ENCODE assay signal across 7 cellular contexts in genomic region chr18:63119647-63120046, GRCh38.
DNase-seq lines count a peak whose midpoint lies in the region; TF ChIP-seq lines count a peak whose summit lies in the region.

No MANE protein-coding gene starts in this region.

- no peak overlapping the region for H3K27ac Mint-ChIP-seq in mesothelial cell of epicardium
- H3K27ac Mint-ChIP-seq in activated T-helper 1 cell treated with anti-CD3 and anti-CD28 coated beads, Interleukin-12 subunit alpha, Interleukin-12 subunit beta, Interleukin-2, Interleukin-4 antibody, amounts not matched to agents 30 ng/mL and 10 ng/mL and 1 ng/mL, durations not matched to agents 14 hours and 24 hours and 36 hours, result no peak overlapping the region

- H3K9me3 ChIP-seq in ovary, result no peaks in the 10 kb centered on the region

- no peaks in the 10 kb centered on the region for H3K27me3 ChIP-seq in HL-60 (ENCODE audit: insufficient read depth, poor library complexity, severe bottlenecking)
- no peaks in the 10 kb centered on the region for H3K27me3 ChIP-seq in ovary

- no peaks in the 10 kb centered on the region for H3K36me3 Mint-ChIP-seq in mesothelial cell of epicardium
- H3K36me3 Mint-ChIP-seq in activated T-helper 1 cell treated with anti-CD3 and anti-CD28 coated beads, Interleukin-12 subunit alpha, Interleukin-12 subunit beta, Interleukin-2, Interleukin-4 antibody, amounts not matched to agents 30 ng/mL and 10 ng/mL and 1 ng/mL, durations not matched to agents 14 hours and 24 hours and 36 hours (ENCODE audit: low read depth), result peaks cover 8% of the 10 kb centered on the region

- no peaks in the 10 kb centered on the region for H3K36me3 ChIP-seq in ovary

- intact Hi-C loops in ovary (cut with DNase I), result loop anchor here in 3 of 4 donors (10.0 kb wide), 2 partner anchors 305 to 315 kb away; partner anchors contain the start of gene VPS4B (in 1 of the 3)
- intact Hi-C loops in activated T-helper 1 cell treated with anti-CD3 and anti-CD28 coated beads, Interleukin-12 subunit alpha, Interleukin-12 subunit beta, Interleukin-2, Interleukin-4 antibody, amounts not matched to agents 30 ng/mL and 10 ng/mL and 1 ng/mL, durations not matched to agents 14 hours and 24 hours and 36 hours (cut with micrococcal nuclease), result loop anchor here (1.0 kb wide), 1 partner anchor 204 kb away; no protein-coding TSS in a partner anchor

- no peak overlapping the region for H3K4me3 Mint-ChIP-seq in mesothelial cell of epicardium
- no peak overlapping the region for H3K4me3 Mint-ChIP-seq in activated T-helper 1 cell treated with anti-CD3 and anti-CD28 coated beads, Interleukin-12 subunit alpha, Interleukin-12 subunit beta, Interleukin-2, Interleukin-4 antibody, amounts not matched to agents 30 ng/mL and 10 ng/mL and 1 ng/mL, durations not matched to agents 14 hours and 24 hours and 36 hours

- H3K4me3 ChIP-seq in HL-60 (replicated peaks; ENCODE audit: insufficient read depth, low read length), result no peak overlapping the region
- H3K4me3 ChIP-seq in epithelial cell of proximal tubule (ENCODE audit: low read depth, low read length), result no peak overlapping the region
- no peak overlapping the region for H3K4me3 ChIP-seq in ovary

- DNase-seq in Daoy (ENCODE audit: low read depth) (peak; percentile 13), HL-60 (ENCODE audit: low read depth in 1 of 2, low spot score in 1 of 2) (peak in 1 of 2 experiments; percentile 69), SHP77 (lab: John Stamatoyannopoulos, UW) (peak; percentile 47), epithelial cell of proximal tubule (ENCODE audit: low read depth) (no peak), ovary (peak in 1 of 5 donors; percentile 33), mesothelial cell of epicardium (ENCODE audit: low spot score in 2 of 2, unreplicated experiment in 2 of 2) (no peak)
- DNase-seq in activated T-helper 1 cell treated with anti-CD3 and anti-CD28 coated beads, Interleukin-12 subunit alpha, Interleukin-12 subunit beta, Interleukin-2, Interleukin-4 antibody, amounts not matched to agents 30 ng/mL and 10 ng/mL and 1 ng/mL, durations not matched to agents 14 hours and 24 hours and 36 hours (ENCODE audit: low spot score), result no peak

- no peaks in the 10 kb centered on the region for H3K4me1 ChIP-seq in ovary (ENCODE audit: insufficient read depth)

- no peak for TF ChIP-seq EP300 in ovary (IDR thresholded peaks at IDR 0.05)

- peak; percentile 58 for TF ChIP-seq CTCF in HL-60 (IDR thresholded peaks at IDR 0.05; ENCODE audit: insufficient read depth, low read length)
- TF ChIP-seq CTCF in epithelial cell of proximal tubule (conservative IDR thresholded peaks at IDR 0.05; ENCODE audit: low read depth, low read length), result peak; percentile 57
- TF ChIP-seq CTCF in ovary (IDR thresholded peaks at IDR 0.05), result peak in 2 of 3 donors; percentile 17 to 37
- TF ChIP-seq CTCF in mesothelial cell of epicardium (IDR thresholded peaks at IDR 0.05; ENCODE audit: unreplicated experiment), result no peak

- 31 to 42% (median 39%) methylated on average over 3 of the region's 3 CpGs for WGBS in ovary, 3 donors

- H3K27me3 Mint-ChIP-seq in mesothelial cell of epicardium (ENCODE audit: low read depth), result no peaks in the 10 kb centered on the region
- H3K27me3 Mint-ChIP-seq in activated T-helper 1 cell treated with anti-CD3 and anti-CD28 coated beads, Interleukin-12 subunit alpha, Interleukin-12 subunit beta, Interleukin-2, Interleukin-4 antibody, amounts not matched to agents 30 ng/mL and 10 ng/mL and 1 ng/mL, durations not matched to agents 14 hours and 24 hours and 36 hours (ENCODE audit: insufficient read depth), result peaks cover 12% of the 10 kb centered on the region

- H3K9me3 Mint-ChIP-seq in mesothelial cell of epicardium, result no peaks in the 10 kb centered on the region
- H3K9me3 Mint-ChIP-seq in activated T-helper 1 cell treated with anti-CD3 and anti-CD28 coated beads, Interleukin-12 subunit alpha, Interleukin-12 subunit beta, Interleukin-2, Interleukin-4 antibody, amounts not matched to agents 30 ng/mL and 10 ng/mL and 1 ng/mL, durations not matched to agents 14 hours and 24 hours and 36 hours, result no peaks in the 10 kb centered on the region

- H3K4me1 Mint-ChIP-seq in mesothelial cell of epicardium, result peaks cover 17% of the 10 kb centered on the region
- H3K4me1 Mint-ChIP-seq in activated T-helper 1 cell treated with anti-CD3 and anti-CD28 coated beads, Interleukin-12 subunit alpha, Interleukin-12 subunit beta, Interleukin-2, Interleukin-4 antibody, amounts not matched to agents 30 ng/mL and 10 ng/mL and 1 ng/mL, durations not matched to agents 14 hours and 24 hours and 36 hours (ENCODE audit: low read depth), result peaks cover 13% of the 10 kb centered on the region

- no peak for TF ChIP-seq POLR2A in ovary (IDR thresholded peaks at IDR 0.05)

- H3K27ac ChIP-seq in HL-60 (replicated peaks) (no peak overlapping the region), ovary (no peak overlapping the region)

Comparison
In these comparisons a context has a peak if more than half of its experiments do, and no peak if none do; other contexts are left out.
1. DNase-seq: peak in Daoy (single experiment) and SHP77 (2 of 2); none in epithelial cell of proximal tubule (single experiment), mesothelial cell of epicardium (0 of 2) and activated T-helper 1 cell treated with anti-CD3 and anti-CD28 coated beads, Interleukin-12 subunit alpha, Interleukin-12 subunit beta, Interleukin-2, Interleukin-4 antibody, amounts not matched to agents 30 ng/mL and 10 ng/mL and 1 ng/mL, durations not matched to agents 14 hours and 24 hours and 36 hours (single experiment).